1 cellular context compared by ENCODE assay signal in the genomic region with DNA sequence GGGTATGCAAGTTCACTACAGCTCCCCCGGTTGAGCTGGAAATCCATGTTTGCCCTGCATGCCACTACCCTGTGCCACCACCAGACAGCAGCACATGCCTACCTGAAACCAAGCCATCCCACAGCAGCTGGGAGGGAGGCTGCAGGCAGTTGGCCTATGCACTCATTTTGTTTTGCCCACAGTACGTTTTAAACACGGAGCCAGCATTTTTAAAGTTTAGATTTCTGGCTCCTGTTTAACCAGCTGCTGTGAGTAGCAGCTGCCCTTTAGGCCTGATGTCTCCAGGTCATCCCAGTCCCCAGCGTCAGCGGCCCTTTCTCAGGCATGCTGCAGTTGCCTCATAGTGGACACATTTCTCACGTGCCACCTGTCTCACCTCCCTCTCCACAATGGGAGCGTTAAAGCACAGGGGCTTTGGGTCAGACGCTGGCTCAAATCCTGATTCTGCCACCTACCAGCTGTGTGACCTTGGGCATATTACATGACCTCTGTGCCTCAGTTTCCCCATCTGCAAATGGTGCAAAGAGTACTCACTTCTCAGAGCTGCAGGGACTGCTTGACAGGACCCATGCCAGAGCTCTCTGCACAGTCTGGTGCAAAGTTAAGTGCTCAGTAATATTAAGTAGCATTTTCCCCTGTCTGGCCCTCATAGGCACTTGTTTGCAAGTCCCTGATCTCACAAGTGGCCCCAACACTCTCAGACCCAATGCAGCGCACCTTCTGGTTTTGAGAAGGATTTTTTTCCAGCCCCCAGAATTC.
TF ChIP-seq lines count a peak whose summit lies in the region.

No MANE protein-coding gene starts in this region.

TF ChIP-seq in HepG2, 621 proteins besides CTCF, POLR2A, EP300 and RAD21 (continued from another document):
- no peak for TF ChIP-seq KMT2B (CRISPR knock-in tag; IDR thresholded peaks at IDR 0.05)
- TF ChIP-seq PITX1 (CRISPR knock-in tag; IDR thresholded peaks at IDR 0.05), result 0 out of 2 replicates have a peak, but pooled peaks have one; percentile 18
- TF ChIP-seq ZNF3 (CRISPR knock-in tag; IDR thresholded peaks at IDR 0.05), result no peak
- TF ChIP-seq, protein P1, sequence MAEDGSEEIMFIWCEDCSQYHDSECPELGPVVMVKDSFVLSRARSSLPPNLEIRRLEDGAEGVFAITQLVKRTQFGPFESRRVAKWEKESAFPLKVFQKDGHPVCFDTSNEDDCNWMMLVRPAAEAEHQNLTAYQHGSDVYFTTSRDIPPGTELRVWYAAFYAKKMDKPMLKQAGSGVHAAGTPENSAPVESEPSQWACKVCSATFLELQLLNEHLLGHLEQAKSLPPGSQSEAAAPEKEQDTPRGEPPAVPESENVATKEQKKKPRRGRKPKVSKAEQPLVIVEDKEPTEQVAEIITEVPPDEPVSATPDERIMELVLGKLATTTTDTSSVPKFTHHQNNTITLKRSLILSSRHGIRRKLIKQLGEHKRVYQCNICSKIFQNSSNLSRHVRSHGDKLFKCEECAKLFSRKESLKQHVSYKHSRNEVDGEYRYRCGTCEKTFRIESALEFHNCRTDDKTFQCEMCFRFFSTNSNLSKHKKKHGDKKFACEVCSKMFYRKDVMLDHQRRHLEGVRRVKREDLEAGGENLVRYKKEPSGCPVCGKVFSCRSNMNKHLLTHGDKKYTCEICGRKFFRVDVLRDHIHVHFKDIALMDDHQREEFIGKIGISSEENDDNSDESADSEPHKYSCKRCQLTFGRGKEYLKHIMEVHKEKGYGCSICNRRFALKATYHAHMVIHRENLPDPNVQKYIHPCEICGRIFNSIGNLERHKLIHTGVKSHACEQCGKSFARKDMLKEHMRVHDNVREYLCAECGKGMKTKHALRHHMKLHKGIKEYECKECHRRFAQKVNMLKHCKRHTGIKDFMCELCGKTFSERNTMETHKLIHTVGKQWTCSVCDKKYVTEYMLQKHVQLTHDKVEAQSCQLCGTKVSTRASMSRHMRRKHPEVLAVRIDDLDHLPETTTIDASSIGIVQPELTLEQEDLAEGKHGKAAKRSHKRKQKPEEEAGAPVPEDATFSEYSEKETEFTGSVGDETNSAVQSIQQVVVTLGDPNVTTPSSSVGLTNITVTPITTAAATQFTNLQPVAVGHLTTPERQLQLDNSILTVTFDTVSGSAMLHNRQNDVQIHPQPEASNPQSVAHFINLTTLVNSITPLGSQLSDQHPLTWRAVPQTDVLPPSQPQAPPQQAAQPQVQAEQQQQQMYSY (CRISPR knock-in tag; IDR thresholded peaks at IDR 0.05), result no peak
- TF ChIP-seq RFXAP (CRISPR knock-in tag; IDR thresholded peaks at IDR 0.05; ENCODE audit: borderline replicate concordance), result no peak
- TF ChIP-seq RBM39 (IDR thresholded peaks at IDR 0.05; ENCODE audit: low read depth, low read length, poor library complexity, severe bottlenecking), result no peak
- TF ChIP-seq ZFAT (CRISPR knock-in tag; conservative IDR thresholded peaks at IDR 0.05), result no peak
- TF ChIP-seq ZNF441 (CRISPR knock-in tag; IDR thresholded peaks at IDR 0.05; ENCODE audit: borderline replicate concordance), result no peak
- no peak for TF ChIP-seq SETDB1 (CRISPR knock-in tag; IDR thresholded peaks at IDR 0.05; ENCODE audit: borderline replicate concordance)
- TF ChIP-seq ZNF761 (CRISPR knock-in tag; conservative IDR thresholded peaks at IDR 0.05), result 0 out of 2 replicates have a peak, but pooled peaks have one; percentile 33
- no peak; the same call in 1 of the 2 replicates for TF ChIP-seq POLR2AphosphoS2 (IDR thresholded peaks at IDR 0.05; ENCODE audit: low read depth, low read length)
- TF ChIP-seq ISX (CRISPR knock-in tag; conservative IDR thresholded peaks at IDR 0.05), result no peak
- no peak for TF ChIP-seq ZNF792 (CRISPR knock-in tag; IDR thresholded peaks at IDR 0.05)
- TF ChIP-seq KLF16 (CRISPR knock-in tag; IDR thresholded peaks at IDR 0.05), result peak in 1 of 2 experiments; percentile 67; a peak in 2 of 4 replicates
- TF ChIP-seq, protein P2, sequence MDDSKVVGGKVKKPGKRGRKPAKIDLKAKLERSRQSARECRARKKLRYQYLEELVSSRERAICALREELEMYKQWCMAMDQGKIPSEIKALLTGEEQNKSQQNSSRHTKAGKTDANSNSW (CRISPR knock-in tag; IDR thresholded peaks at IDR 0.05; ENCODE audit: borderline replicate concordance), result no peak
- TF ChIP-seq, protein P3, sequence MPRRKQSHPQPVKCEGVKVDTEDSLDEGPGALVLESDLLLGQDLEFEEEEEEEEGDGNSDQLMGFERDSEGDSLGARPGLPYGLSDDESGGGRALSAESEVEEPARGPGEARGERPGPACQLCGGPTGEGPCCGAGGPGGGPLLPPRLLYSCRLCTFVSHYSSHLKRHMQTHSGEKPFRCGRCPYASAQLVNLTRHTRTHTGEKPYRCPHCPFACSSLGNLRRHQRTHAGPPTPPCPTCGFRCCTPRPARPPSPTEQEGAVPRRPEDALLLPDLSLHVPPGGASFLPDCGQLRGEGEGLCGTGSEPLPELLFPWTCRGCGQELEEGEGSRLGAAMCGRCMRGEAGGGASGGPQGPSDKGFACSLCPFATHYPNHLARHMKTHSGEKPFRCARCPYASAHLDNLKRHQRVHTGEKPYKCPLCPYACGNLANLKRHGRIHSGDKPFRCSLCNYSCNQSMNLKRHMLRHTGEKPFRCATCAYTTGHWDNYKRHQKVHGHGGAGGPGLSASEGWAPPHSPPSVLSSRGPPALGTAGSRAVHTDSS (CRISPR knock-in tag; conservative IDR thresholded peaks at IDR 0.05), result no peak
- TF ChIP-seq ARNTL (CRISPR knock-in tag; IDR thresholded peaks at IDR 0.05), result no peak
- peak; percentile 36; the same call in 1 of the 2 replicates for TF ChIP-seq KLF11 (CRISPR knock-in tag; IDR thresholded peaks at IDR 0.05)
- TF ChIP-seq, protein P4, sequence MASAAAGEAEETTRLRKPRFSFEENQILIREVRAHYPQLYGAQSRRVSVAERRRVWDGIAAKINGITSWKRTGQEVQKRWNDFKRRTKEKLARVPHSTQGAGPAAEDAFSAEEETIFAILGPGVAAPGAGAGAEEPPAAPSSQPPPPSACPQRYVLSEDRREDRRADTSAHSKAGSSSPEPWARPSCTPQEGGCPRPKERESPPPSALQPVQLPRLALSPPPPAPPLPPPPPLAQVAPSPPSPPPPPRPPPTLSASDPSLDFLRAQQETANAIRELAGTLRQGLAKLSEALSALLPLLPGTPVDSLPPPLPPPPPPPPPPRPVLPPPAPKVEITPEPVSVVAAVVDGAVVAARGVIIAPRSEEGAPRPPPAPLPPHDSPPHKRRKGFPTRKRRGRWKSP (CRISPR knock-in tag; IDR thresholded peaks at IDR 0.05), result no peak
- TF ChIP-seq FOXM1 (CRISPR knock-in tag; IDR thresholded peaks at IDR 0.05), result no peak
- TF ChIP-seq, protein P5, sequence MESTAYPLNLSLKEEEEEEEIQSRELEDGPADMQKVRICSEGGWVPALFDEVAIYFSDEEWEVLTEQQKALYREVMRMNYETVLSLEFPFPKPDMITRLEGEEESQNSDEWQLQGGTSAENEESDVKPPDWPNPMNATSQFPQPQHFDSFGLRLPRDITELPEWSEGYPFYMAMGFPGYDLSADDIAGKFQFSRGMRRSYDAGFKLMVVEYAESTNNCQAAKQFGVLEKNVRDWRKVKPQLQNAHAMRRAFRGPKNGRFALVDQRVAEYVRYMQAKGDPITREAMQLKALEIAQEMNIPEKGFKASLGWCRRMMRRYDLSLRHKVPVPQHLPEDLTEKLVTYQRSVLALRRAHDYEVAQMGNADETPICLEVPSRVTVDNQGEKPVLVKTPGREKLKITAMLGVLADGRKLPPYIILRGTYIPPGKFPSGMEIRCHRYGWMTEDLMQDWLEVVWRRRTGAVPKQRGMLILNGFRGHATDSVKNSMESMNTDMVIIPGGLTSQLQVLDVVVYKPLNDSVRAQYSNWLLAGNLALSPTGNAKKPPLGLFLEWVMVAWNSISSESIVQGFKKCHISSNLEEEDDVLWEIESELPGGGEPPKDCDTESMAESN (CRISPR knock-in tag; conservative IDR thresholded peaks at IDR 0.05), result peak; percentile 45; the same call in 1 of the 2 replicates
- TF ChIP-seq, protein P6, sequence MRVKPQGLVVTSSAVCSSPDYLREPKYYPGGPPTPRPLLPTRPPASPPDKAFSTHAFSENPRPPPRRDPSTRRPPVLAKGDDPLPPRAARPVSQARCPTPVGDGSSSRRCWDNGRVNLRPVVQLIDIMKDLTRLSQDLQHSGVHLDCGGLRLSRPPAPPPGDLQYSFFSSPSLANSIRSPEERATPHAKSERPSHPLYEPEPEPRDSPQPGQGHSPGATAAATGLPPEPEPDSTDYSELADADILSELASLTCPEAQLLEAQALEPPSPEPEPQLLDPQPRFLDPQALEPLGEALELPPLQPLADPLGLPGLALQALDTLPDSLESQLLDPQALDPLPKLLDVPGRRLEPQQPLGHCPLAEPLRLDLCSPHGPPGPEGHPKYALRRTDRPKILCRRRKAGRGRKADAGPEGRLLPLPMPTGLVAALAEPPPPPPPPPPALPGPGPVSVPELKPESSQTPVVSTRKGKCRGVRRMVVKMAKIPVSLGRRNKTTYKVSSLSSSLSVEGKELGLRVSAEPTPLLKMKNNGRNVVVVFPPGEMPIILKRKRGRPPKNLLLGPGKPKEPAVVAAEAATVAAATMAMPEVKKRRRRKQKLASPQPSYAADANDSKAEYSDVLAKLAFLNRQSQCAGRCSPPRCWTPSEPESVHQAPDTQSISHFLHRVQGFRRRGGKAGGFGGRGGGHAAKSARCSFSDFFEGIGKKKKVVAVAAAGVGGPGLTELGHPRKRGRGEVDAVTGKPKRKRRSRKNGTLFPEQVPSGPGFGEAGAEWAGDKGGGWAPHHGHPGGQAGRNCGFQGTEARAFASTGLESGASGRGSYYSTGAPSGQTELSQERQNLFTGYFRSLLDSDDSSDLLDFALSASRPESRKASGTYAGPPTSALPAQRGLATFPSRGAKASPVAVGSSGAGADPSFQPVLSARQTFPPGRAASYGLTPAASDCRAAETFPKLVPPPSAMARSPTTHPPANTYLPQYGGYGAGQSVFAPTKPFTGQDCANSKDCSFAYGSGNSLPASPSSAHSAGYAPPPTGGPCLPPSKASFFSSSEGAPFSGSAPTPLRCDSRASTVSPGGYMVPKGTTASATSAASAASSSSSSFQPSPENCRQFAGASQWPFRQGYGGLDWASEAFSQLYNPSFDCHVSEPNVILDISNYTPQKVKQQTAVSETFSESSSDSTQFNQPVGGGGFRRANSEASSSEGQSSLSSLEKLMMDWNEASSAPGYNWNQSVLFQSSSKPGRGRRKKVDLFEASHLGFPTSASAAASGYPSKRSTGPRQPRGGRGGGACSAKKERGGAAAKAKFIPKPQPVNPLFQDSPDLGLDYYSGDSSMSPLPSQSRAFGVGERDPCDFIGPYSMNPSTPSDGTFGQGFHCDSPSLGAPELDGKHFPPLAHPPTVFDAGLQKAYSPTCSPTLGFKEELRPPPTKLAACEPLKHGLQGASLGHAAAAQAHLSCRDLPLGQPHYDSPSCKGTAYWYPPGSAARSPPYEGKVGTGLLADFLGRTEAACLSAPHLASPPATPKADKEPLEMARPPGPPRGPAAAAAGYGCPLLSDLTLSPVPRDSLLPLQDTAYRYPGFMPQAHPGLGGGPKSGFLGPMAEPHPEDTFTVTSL (CRISPR knock-in tag; IDR thresholded peaks at IDR 0.05; ENCODE audit: borderline replicate concordance), result no peak
